ENCODE assay signal across 19 cellular contexts in genomic region chr1:6473156-6473555, GRCh38. TPM values are rescaled to one million over a fixed set of nuclear protein-coding genes. Genes with fewer than 3 reads are reported as not detected.
DNase-seq lines count a peak whose midpoint lies in the region; ATAC-seq and TF ChIP-seq lines count a peak whose summit lies in the region.
"Had no signal": no experiment of that assay in that cellular context is flagged by ENCODE, and none has a peak within 500 bp of the region (broad histone marks: within the 10 kb centered on the region; RNA-seq: fewer than 3 reads in every experiment).

No MANE protein-coding gene starts in this region.

- H3K9me3 Mint-ChIP-seq in MCF 10A (ENCODE audit: unreplicated experiment) = no peaks in the 10 kb centered on the region
- H3K9me3 Mint-ChIP-seq in WTC11 = no peaks in the 10 kb centered on the region
- no peaks in the 10 kb centered on the region for H3K9me3 Mint-ChIP-seq in progenitor cell of endocrine pancreas (ENCODE audit: low read depth)
- H3K9me3 Mint-ChIP-seq: CD4-positive, alpha-beta memory T cell; HFFc6; IgD-negative memory B cell had no signal

- H3K27ac ChIP-seq in breast epithelium (no peak overlapping the region), esophagus squamous epithelium (peak overlapping the region; percentile 91 to 93 (median 92)), transverse colon (peak overlapping the region; percentile 89 to 93 (median 92))
- H3K27ac ChIP-seq: C4-2B had no signal

- BruUV-seq in MCF 10A (replicated peaks; lab: Mats Ljungman, UMichigan) = no TSS peak

- H3K4me1 ChIP-seq in breast epithelium (no peaks in the 10 kb centered on the region), esophagus squamous epithelium (peaks cover 10 to 45% (median 15%) of the 10 kb centered on the region in 3 donors), transverse colon (peaks cover 6 to 44% (median 30%) of the 10 kb centered on the region in 4 donors)
- H3K4me1 ChIP-seq: BE2C had no signal

- peak overlapping the region; percentile 76 for H3K27ac Mint-ChIP-seq in MCF 10A (ENCODE audit: low read depth, unreplicated experiment)
- no peak overlapping the region for H3K27ac Mint-ChIP-seq in WTC11
- H3K27ac Mint-ChIP-seq in progenitor cell of endocrine pancreas = no peak overlapping the region
- H3K27ac Mint-ChIP-seq: CD4-positive, alpha-beta memory T cell; HFFc6; IgD-negative memory B cell had no signal

- H3K36me3 ChIP-seq in breast epithelium = no peaks in the 10 kb centered on the region
- peaks cover 21 to 94% (median 29%) of the 10 kb centered on the region in 3 donors for H3K36me3 ChIP-seq in esophagus squamous epithelium
- no peaks in the 10 kb centered on the region for H3K36me3 ChIP-seq in transverse colon
- H3K36me3 ChIP-seq: BE2C had no signal

- H3K27me3 Mint-ChIP-seq in MCF 10A (ENCODE audit: insufficient read depth, unreplicated experiment) (no peaks in the 10 kb centered on the region), WTC11 (ENCODE audit: low read depth) (no peaks in the 10 kb centered on the region), progenitor cell of endocrine pancreas (no peaks in the 10 kb centered on the region)
- H3K27me3 Mint-ChIP-seq: CD4-positive, alpha-beta memory T cell had no signal

- H3K4me1 Mint-ChIP-seq in MCF 10A (ENCODE audit: insufficient read depth, unreplicated experiment) (peaks cover 13% of the 10 kb centered on the region), WTC11 (peaks cover 34% of the 10 kb centered on the region), progenitor cell of endocrine pancreas (ENCODE audit: low read depth) (peaks cover 21% of the 10 kb centered on the region)
- H3K4me1 Mint-ChIP-seq: IgD-negative memory B cell had no signal

- WGBS in esophagus squamous epithelium, 2 donors = no CpG with 5 or more reads among the region's 18 CpGs
- 70% methylated on average over 7 of the region's 18 CpGs; no CpG with 5 or more reads in 1 of the 2 donors for WGBS in transverse colon (ENCODE audit: low coverage in 1 of 2), 2 donors

- intact Hi-C loops in MCF 10A (cut with micrococcal nuclease) = no loop called here
- intact Hi-C loops in breast epithelium (cut with DNase I; ENCODE audit: low total_unique reads) = no loop called here
- intact Hi-C loops in esophagus squamous epithelium (cut with DNase I) = no loop called here
- intact Hi-C loops in transverse colon (cut with DNase I; ENCODE audit: low total_unique reads) = no loop called here

- POLR2A ChIA-PET in MCF 10A (lab: Yijun Ruan, JAX) (interaction anchor here (1.8 to 3.2 kb wide), 2 partner anchors 16 to 18 kb away, joined by 13 to 15 read pairs; partner anchors contain the start of gene PLEKHG5), WTC11 (lab: Charles Lee) (no interaction called here)

- TF ChIP-seq CTCF in MCF 10A (IDR thresholded peaks at IDR 0.05; ENCODE audit: unreplicated experiment) (no peak), breast epithelium (IDR thresholded peaks at IDR 0.05) (no peak), WTC11 (IDR thresholded peaks at IDR 0.05) (no peak), esophagus squamous epithelium (IDR thresholded peaks at IDR 0.05) (no peak), transverse colon (IDR thresholded peaks at IDR 0.05) (no peak), progenitor cell of endocrine pancreas (IDR thresholded peaks at IDR 0.05; ENCODE audit: unreplicated experiment) (no peak)

- H3K9me3 ChIP-seq in breast epithelium (no peaks in the 10 kb centered on the region), esophagus squamous epithelium (no peaks in the 10 kb centered on the region), transverse colon (no peaks in the 10 kb centered on the region)
- H3K9me3 ChIP-seq: BE2C, Caco-2 had no signal

- CTCF ChIA-PET in MCF 10A (lab: Yijun Ruan, JAX) (interaction anchor here (0.6 to 2.0 kb wide), 9 partner anchors 11 to 227 kb away, joined by 3 to 12 read pairs (median 5); no protein-coding TSS in a partner anchor), WTC11 (lab: Charles Lee) (interaction anchor here (0.6 to 6.3 kb wide), 23 partner anchors 8 to 233 kb away, joined by 3 to 73 read pairs (median 5); partner anchors contain the start of gene HES2)

- H3K27me3 ChIP-seq in breast epithelium (no peaks in the 10 kb centered on the region), esophagus squamous epithelium (no peaks in the 10 kb centered on the region), transverse colon (no peaks in the 10 kb centered on the region)
- H3K27me3 ChIP-seq: BE2C had no signal

- peaks cover 32% of the 10 kb centered on the region for H3K36me3 Mint-ChIP-seq in MCF 10A (ENCODE audit: insufficient read depth, unreplicated experiment)
- peaks cover 22% of the 10 kb centered on the region for H3K36me3 Mint-ChIP-seq in WTC11
- peaks cover 14% of the 10 kb centered on the region for H3K36me3 Mint-ChIP-seq in progenitor cell of endocrine pancreas (ENCODE audit: insufficient read depth)
- H3K36me3 Mint-ChIP-seq: CD4-positive, alpha-beta memory T cell; IgD-negative memory B cell had no signal

- H3K4me3 ChIP-seq in breast epithelium (no peak overlapping the region), esophagus squamous epithelium (no peak overlapping the region), transverse colon (peak overlapping the region in 2 of 4 donors; percentile 11 to 24)
- H3K4me3 ChIP-seq: GM12878 had no signal

- TF ChIP-seq POLR2A in breast epithelium (IDR thresholded peaks at IDR 0.05) (no peak), esophagus squamous epithelium (IDR thresholded peaks at IDR 0.05) (no peak), transverse colon (IDR thresholded peaks at IDR 0.05) (no peak)

- TF ChIP-seq EP300 in transverse colon (IDR thresholded peaks at IDR 0.05; ENCODE audit: low read depth) = no peak

- ATAC-seq in WTC11 = no peak
- no peak for ATAC-seq in GM21723 (IDR thresholded peaks at IDR 0.05; ENCODE audit: unreplicated experiment)
- ATAC-seq: GM12878 had no signal

- in situ Hi-C loops in transverse colon (cut with MboI; ENCODE audit: low pct_ligation_motif_present in 1 of 4, low pct_unique_long_range_greater_than_20kb in 1 of 4, low sequenced_read_pairs in 3 of 4) = no loop called here

- H3K4me3 Mint-ChIP-seq in MCF 10A (ENCODE audit: unreplicated experiment) (no peak overlapping the region), WTC11 (no peak overlapping the region), progenitor cell of endocrine pancreas (ENCODE audit: low read depth) (no peak overlapping the region)
- H3K4me3 Mint-ChIP-seq: CD4-positive, alpha-beta memory T cell; HFFc6; IgD-negative memory B cell had no signal

- DNase-seq in MCF 10A (ENCODE audit: unreplicated experiment) (no peak), breast epithelium (ENCODE audit: low spot score in 2 of 2) (no peak), WTC11 (ENCODE audit: low spot score) (peak; percentile 10), esophagus squamous epithelium (lab: John Stamatoyannopoulos, UW) (no peak), transverse colon (no peak), superior temporal gyrus (ENCODE audit: extremely low spot score) (no peak), progenitor cell of endocrine pancreas (ENCODE audit: low spot score, unreplicated experiment) (no peak)
- DNase-seq: BE2C; Caco-2; CD4-positive, alpha-beta memory T cell; DMS79; HCEC 1CT; HFFc6 had no signal

TF ChIP-seq in WTC11, 78 proteins besides CTCF, POLR2A, EP300 and RAD21:
- no peak for TF ChIP-seq IRF2 (CRISPR knock-in tag; IDR thresholded peaks at IDR 0.05; ENCODE audit: borderline replicate concordance, low read depth)
- no peak for TF ChIP-seq AR (CRISPR knock-in tag; IDR thresholded peaks at IDR 0.05)
- TF ChIP-seq SP1 (CRISPR knock-in tag; conservative IDR thresholded peaks at IDR 0.05) = no peak

RNA-seq across cellular contexts. Expression of gene TNFRSF25, which starts 7.2 kb away (rescaled TPM):
- total RNA-seq in MCF 10A (2022) (27.6 and 33.7 TPM in 2 replicates), breast epithelium (10 to 100 TPM in 2 of 3 donors, 1 to 10 TPM in 1; 3.8 to 13.1 (median 12.4) TPM), WTC11 (2021) (19.5 to 26.1 TPM (median 22.6 TPM) in 3 replicates), esophagus squamous epithelium (10 to 100 TPM; 22.1 to 47.3 (median 34.3) TPM), transverse colon (10 to 100 TPM; 38.9 to 55.3 (median 45.0) TPM), progenitor cell of endocrine pancreas (68.3 and 68.9 TPM in 2 replicates)

RNA-seq across cellular contexts. Expression of gene PLEKHG5, which starts 18.3 kb away (rescaled TPM):
- total RNA-seq in MCF 10A (2022) = 32.3 and 35.9 TPM in 2 replicates
- 10 to 100 TPM in 2 of 3 donors, 1 to 10 TPM in 1; 7.0 to 12.0 (median 11.8) TPM for total RNA-seq in breast epithelium
- total RNA-seq in WTC11 (2021) = 27.5 to 32.0 TPM (median 30.8 TPM) in 3 replicates
- 10 to 100 TPM; 24.3 to 37.8 (median 32.6) TPM for total RNA-seq in esophagus squamous epithelium
- total RNA-seq in transverse colon = 10 to 100 TPM; 17.9 to 42.7 (median 37.1) TPM
- 72.3 and 77.0 TPM in 2 replicates for total RNA-seq in progenitor cell of endocrine pancreas

RNA-seq across cellular contexts. Expression of gene ESPN, which starts 48.6 kb away (rescaled TPM):
- total RNA-seq in MCF 10A (2022) (0.68 TPM in 1 of 2 replicates, not detected in the other), breast epithelium (10 to 100 TPM in 2 of 3 donors, not detected in 1; 10.8 to 11.1 TPM), WTC11 (2021) (46.1 to 70.3 TPM (median 68.1 TPM) in 3 replicates), esophagus squamous epithelium (10 to 100 TPM; 14.5 to 22.2 (median 18.6) TPM), transverse colon (100 to 1,000 TPM in 3 of 4 donors, 10 to 100 TPM in 1; 40.2 to 368 (median 157) TPM), progenitor cell of endocrine pancreas (49.5 and 54.0 TPM in 2 replicates)
- total RNA-seq: H4, HFFc6, HT1080 had no signal

RNA-seq across cellular contexts. Expression of gene HES2, which starts 53.4 kb away (rescaled TPM):
- 5.0 and 7.6 TPM in 2 replicates for total RNA-seq in MCF 10A (2022)
- 1 to 10 TPM in 2 of 3 donors, not detected in 1; 3.4 to 3.6 TPM for total RNA-seq in breast epithelium
- 1.9 to 2.7 TPM (median 1.9 TPM) in 3 replicates for total RNA-seq in WTC11 (2021)
- total RNA-seq in esophagus squamous epithelium = 10 to 100 TPM; 40.5 to 51.9 (median 50.2) TPM
- 10 to 100 TPM; 10.5 to 38.8 (median 25.4) TPM for total RNA-seq in transverse colon
- total RNA-seq in progenitor cell of endocrine pancreas = 0.07 and 0.12 TPM in 2 replicates
- total RNA-seq: CD4-positive, alpha-beta memory T cell; H4 had no signal

Comparison
In these comparisons a context has a peak if more than half of its experiments do, and no peak if none do; other contexts are left out.
1. H3K27ac ChIP-seq: peak in esophagus squamous epithelium (4 of 4) and transverse colon (4 of 4); none in breast epithelium (0 of 2).